Comparison of ENCODE assay signal across 1 cellular context in genomic region chr14:94395900-94396574, GRCh38.
TF ChIP-seq lines count a peak whose summit lies in the region.

No MANE protein-coding gene starts in this region.

TF ChIP-seq in liver, 16 proteins besides CTCF, POLR2A, EP300 and RAD21 (continued from another document):
- TF ChIP-seq, protein P1, sequence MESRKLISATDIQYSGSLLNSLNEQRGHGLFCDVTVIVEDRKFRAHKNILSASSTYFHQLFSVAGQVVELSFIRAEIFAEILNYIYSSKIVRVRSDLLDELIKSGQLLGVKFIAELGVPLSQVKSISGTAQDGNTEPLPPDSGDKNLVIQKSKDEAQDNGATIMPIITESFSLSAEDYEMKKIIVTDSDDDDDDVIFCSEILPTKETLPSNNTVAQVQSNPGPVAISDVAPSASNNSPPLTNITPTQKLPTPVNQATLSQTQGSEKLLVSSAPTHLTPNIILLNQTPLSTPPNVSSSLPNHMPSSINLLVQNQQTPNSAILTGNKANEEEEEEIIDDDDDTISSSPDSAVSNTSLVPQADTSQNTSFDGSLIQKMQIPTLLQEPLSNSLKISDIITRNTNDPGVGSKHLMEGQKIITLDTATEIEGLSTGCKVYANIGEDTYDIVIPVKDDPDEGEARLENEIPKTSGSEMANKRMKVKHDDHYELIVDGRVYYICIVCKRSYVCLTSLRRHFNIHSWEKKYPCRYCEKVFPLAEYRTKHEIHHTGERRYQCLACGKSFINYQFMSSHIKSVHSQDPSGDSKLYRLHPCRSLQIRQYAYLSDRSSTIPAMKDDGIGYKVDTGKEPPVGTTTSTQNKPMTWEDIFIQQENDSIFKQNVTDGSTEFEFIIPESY (IDR thresholded peaks at IDR 0.05): peak; percentile 82
- peak; percentile 12 for TF ChIP-seq TAF1 (conservative IDR thresholded peaks at IDR 0.05)
- TF ChIP-seq YY1 (IDR thresholded peaks at IDR 0.05): peak; percentile 79
- TF ChIP-seq MAX (IDR thresholded peaks at IDR 0.05): peak; percentile 95
- peak; percentile 96 for TF ChIP-seq SP1 (IDR thresholded peaks at IDR 0.05)
- peak; percentile 37 for TF ChIP-seq ATF3 (IDR thresholded peaks at IDR 0.05)
- TF ChIP-seq HNF4G (IDR thresholded peaks at IDR 0.05): peak; percentile 50
- no peak for TF ChIP-seq GABPA (IDR thresholded peaks at IDR 0.05 in 1 of 2, conservative IDR thresholded peaks at IDR 0.05 in 1 of 2)
- peak; percentile 94 for TF ChIP-seq FOXA2 (IDR thresholded peaks at IDR 0.05)
